ENCODE assay signal across 1 cellular context in the genomic region with DNA sequence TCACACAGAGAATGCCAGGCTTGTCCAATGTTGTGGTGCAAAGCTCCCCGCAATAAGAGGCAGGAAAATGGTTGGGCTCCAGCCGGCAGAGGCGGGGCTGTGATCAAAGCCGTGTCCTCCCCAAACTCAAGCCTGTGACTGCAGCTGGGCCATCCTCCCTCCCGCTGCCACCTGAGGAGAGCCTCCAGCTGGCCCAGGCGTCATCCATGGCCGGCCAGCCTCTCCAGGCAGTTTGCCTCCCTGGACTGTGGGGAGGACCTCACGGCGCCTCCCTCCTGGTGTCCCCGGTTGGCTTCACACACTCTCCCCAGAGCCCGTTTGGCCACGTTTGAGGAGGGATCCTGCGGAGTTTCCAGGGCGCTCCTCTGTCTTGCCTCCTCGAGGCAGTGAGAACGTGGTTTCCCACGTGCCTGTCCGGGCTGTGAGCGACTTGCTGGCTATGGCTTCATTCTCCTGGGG.
TF ChIP-seq lines count a peak whose summit lies in the region.

No MANE protein-coding gene starts in this region.

TF ChIP-seq in H1, 55 proteins besides CTCF, POLR2A, EP300 and RAD21 (continued from another document):
- TF ChIP-seq, protein P1, sequence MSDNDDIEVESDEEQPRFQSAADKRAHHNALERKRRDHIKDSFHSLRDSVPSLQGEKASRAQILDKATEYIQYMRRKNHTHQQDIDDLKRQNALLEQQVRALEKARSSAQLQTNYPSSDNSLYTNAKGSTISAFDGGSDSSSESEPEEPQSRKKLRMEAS (IDR thresholded peaks at IDR 0.05): peak; percentile 42
